ENCODE assay signal across 8 cellular contexts in the genomic region with DNA sequence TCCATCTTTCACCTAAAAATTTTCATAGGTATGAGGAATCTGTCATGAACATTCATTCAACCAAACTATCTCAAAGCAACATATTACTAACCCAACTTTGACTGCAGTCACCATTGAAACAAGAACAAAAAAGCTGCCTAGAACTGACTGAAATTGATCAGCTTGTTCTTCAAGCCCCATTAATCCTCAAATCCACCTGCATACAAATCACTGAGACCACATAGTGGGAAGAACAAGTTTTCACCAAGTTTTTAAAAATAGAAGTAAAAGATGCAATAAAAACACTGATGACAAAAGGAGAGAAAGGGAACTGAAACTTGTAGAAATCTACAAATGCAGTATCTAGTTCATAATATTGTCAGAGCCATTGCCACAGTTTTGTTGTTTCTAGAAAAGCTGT. TPM values are rescaled to one million over a fixed set of nuclear protein-coding genes. Genes with fewer than 3 reads are reported as not detected.
DNase-seq lines count a peak whose midpoint lies in the region; ATAC-seq and TF ChIP-seq lines count a peak whose summit lies in the region.

No MANE protein-coding gene starts in this region.

- H3K4me3 Mint-ChIP-seq in MCF 10A (ENCODE audit: unreplicated experiment) = peak overlapping the region; percentile 43

- dilution Hi-C loops in mammary epithelial cell (cut with HindIII; ENCODE audit: low sequenced_read_pairs) = no loop called here

- H3K4me1 ChIP-seq in mammary epithelial cell (ENCODE audit: insufficient read depth, low read length) = peaks cover under 1% of the 10 kb centered on the region
- peaks cover 79% of the 10 kb centered on the region for H3K4me1 ChIP-seq in upper lobe of right lung
- H3K4me1 ChIP-seq in effector memory CD4-positive, alpha-beta T cell (ENCODE audit: control insufficient read depth, insufficient read depth, low read length, poor library complexity, severe bottlenecking) = no peaks in the 10 kb centered on the region

- DNase-seq in MCF 10A (ENCODE audit: unreplicated experiment) = no peak
- no peak for DNase-seq in mammary epithelial cell
- DNase-seq in fibroblast of villous mesenchyme (ENCODE audit: low read depth) = no peak
- DNase-seq in upper lobe of right lung = no peak
- no peak for DNase-seq in effector memory CD4-positive, alpha-beta T cell
- DNase-seq in NCI-H128 (lab: John Stamatoyannopoulos, UW; ENCODE audit: unreplicated experiment) = no peak
- no peak for DNase-seq in stimulated activated naive CD8-positive, alpha-beta T cell treated with anti-CD3 and anti-CD28 coated beads, Interleukin-15, Interleukin-2, amounts not matched to agents 100 U/mL and 50 U/mL, for 24 hours

- ATAC-seq in HG03432 (IDR thresholded peaks at IDR 0.05; ENCODE audit: unreplicated experiment) (peak; percentile 82), upper lobe of right lung (no peak)
- ATAC-seq in stimulated activated naive CD8-positive, alpha-beta T cell treated with anti-CD3 and anti-CD28 coated beads, Interleukin-15, Interleukin-2, amounts not matched to agents 100 U/mL and 50 U/mL, for 24 hours = no peak

- no peaks in the 10 kb centered on the region for H4K20me1 ChIP-seq in mammary epithelial cell (ENCODE audit: insufficient read depth, low read length)

- peaks cover 6% of the 10 kb centered on the region for H3K79me2 ChIP-seq in mammary epithelial cell (ENCODE audit: insufficient read depth, low read length)

- H3K27ac ChIP-seq in mammary epithelial cell (ENCODE audit: insufficient read depth, low read depth, low read length) = no peak overlapping the region
- peak overlapping the region; percentile 80 for H3K27ac ChIP-seq in upper lobe of right lung
- H3K27ac ChIP-seq in effector memory CD4-positive, alpha-beta T cell (ENCODE audit: insufficient read depth, low read length, poor library complexity, severe bottlenecking) = no peak overlapping the region

- H2AFZ ChIP-seq in mammary epithelial cell (ENCODE audit: low read depth, low read length) = no peak overlapping the region

- no peaks in the 10 kb centered on the region for H3K27me3 Mint-ChIP-seq in MCF 10A (ENCODE audit: insufficient read depth, unreplicated experiment)

- no peak overlapping the region for H3K4me2 ChIP-seq in mammary epithelial cell (ENCODE audit: insufficient read depth, low read depth, low read length)

- BruUV-seq in MCF 10A (replicated peaks; lab: Mats Ljungman, UMichigan) (no TSS peak), mammary epithelial cell (replicated peaks; lab: Mats Ljungman, UMichigan) (no TSS peak)

- no peak overlapping the region for H3K4me3 ChIP-seq in mammary epithelial cell (replicated peaks in 1 of 3; ENCODE audit: insufficient read depth in 1 of 3, low read depth in 2 of 3, low read length in 3 of 3)
- H3K4me3 ChIP-seq in fibroblast of villous mesenchyme (ENCODE audit: low read depth, low read length) = peak overlapping the region; percentile 3
- H3K4me3 ChIP-seq in upper lobe of right lung = peak overlapping the region; percentile 39
- H3K4me3 ChIP-seq in effector memory CD4-positive, alpha-beta T cell (ENCODE audit: insufficient read depth, low read depth, low read length, poor library complexity, severe bottlenecking) = no peak overlapping the region

- H3K36me3 ChIP-seq in mammary epithelial cell (ENCODE audit: insufficient read depth, low read length) = no peaks in the 10 kb centered on the region
- H3K36me3 ChIP-seq in upper lobe of right lung = no peaks in the 10 kb centered on the region
- no peaks in the 10 kb centered on the region for H3K36me3 ChIP-seq in effector memory CD4-positive, alpha-beta T cell (ENCODE audit: control insufficient read depth, insufficient read depth, low read length)

- H3K9me3 ChIP-seq in mammary epithelial cell (replicated peaks; ENCODE audit: insufficient read depth, low read length) = no peaks in the 10 kb centered on the region
- H3K9me3 ChIP-seq in upper lobe of right lung = no peaks in the 10 kb centered on the region
- no peaks in the 10 kb centered on the region for H3K9me3 ChIP-seq in effector memory CD4-positive, alpha-beta T cell (ENCODE audit: control insufficient read depth, low read length)

- POLR2A ChIA-PET in MCF 10A (lab: Yijun Ruan, JAX) = interaction anchor here (0.6 to 6.5 kb wide), 25 partner anchors 7 to 554 kb away, joined by 3 to 86 read pairs (median 4); partner anchors contain the start of genes PSMA5, PSRC1, SARS1 and SORT1

- TF ChIP-seq CTCF in MCF 10A (IDR thresholded peaks at IDR 0.05; ENCODE audit: unreplicated experiment) (no peak), mammary epithelial cell (conservative IDR thresholded peaks at IDR 0.05 in 1 of 2, IDR thresholded peaks at IDR 0.05 in 1 of 2; ENCODE audit: extremely low read depth in 1 of 2, insufficient read depth in 1 of 2, low read depth in 1 of 2, low read length in 2 of 2) (no peak), fibroblast of villous mesenchyme (IDR thresholded peaks at IDR 0.05; ENCODE audit: insufficient read depth, low read depth, low read length) (no peak), upper lobe of right lung (IDR thresholded peaks at IDR 0.05) (no peak)

- H3K27ac Mint-ChIP-seq in MCF 10A (ENCODE audit: low read depth, unreplicated experiment) = peak overlapping the region; percentile 98

- no peaks in the 10 kb centered on the region for H3K9me3 Mint-ChIP-seq in MCF 10A (ENCODE audit: unreplicated experiment)

- peaks cover 8% of the 10 kb centered on the region for H3K36me3 Mint-ChIP-seq in MCF 10A (ENCODE audit: insufficient read depth, unreplicated experiment)

- H3K4me1 Mint-ChIP-seq in MCF 10A (ENCODE audit: insufficient read depth, unreplicated experiment) = peaks cover 60% of the 10 kb centered on the region

- CTCF ChIA-PET in MCF 10A (lab: Yijun Ruan, JAX) (interaction anchor here (0.6 to 5.7 kb wide), 8 partner anchors 12 to 400 kb away, joined by 3 to 29 read pairs (median 4); no protein-coding TSS in a partner anchor), mammary epithelial cell (lab: Charles Lee; ENCODE audit: low non-redundant PET) (interaction anchor here (0.6 kb wide), 1 partner anchor 129 kb away, joined by 3 read pairs; no protein-coding TSS in a partner anchor)

- no peaks in the 10 kb centered on the region for H3K27me3 ChIP-seq in mammary epithelial cell (ENCODE audit: insufficient read depth, low read length)
- no peaks in the 10 kb centered on the region for H3K27me3 ChIP-seq in upper lobe of right lung
- peaks cover 9% of the 10 kb centered on the region for H3K27me3 ChIP-seq in effector memory CD4-positive, alpha-beta T cell (replicated peaks; ENCODE audit: control insufficient read depth, insufficient read depth, low read length, poor library complexity, severe bottlenecking)

- in situ Hi-C loops in mammary epithelial cell (cut with MboI; ENCODE audit: low sequenced_read_pairs in 2 of 2) = loop anchor here in 1 of 2 donors (10.0 kb wide), 2 partner anchors 127 to 197 kb away; no protein-coding TSS in a partner anchor

- intact Hi-C loops in MCF 10A (cut with micrococcal nuclease) = loop anchor here (10.0 kb wide), 1 partner anchor 277 kb away; the partner anchor contains the start of gene ELAPOR1
- intact Hi-C loops in mammary epithelial cell (cut with micrococcal nuclease) = loop anchor here (10.0 kb wide), 1 partner anchor 277 kb away; the partner anchor contains the start of gene ELAPOR1
- intact Hi-C loops in upper lobe of right lung (cut with DNase I) = no loop called here

- no peak overlapping the region for H3K9ac ChIP-seq in mammary epithelial cell (ENCODE audit: insufficient read depth, low read length)

RNA-seq across cellular contexts. Expression of gene SORT1, which starts 6.1 kb away (rescaled TPM):
- 13.3 TPM in 2 replicates for total RNA-seq in MCF 10A (2022)
- total RNA-seq in mammary epithelial cell = 10 to 100 TPM; 24.6 to 41.8 TPM
- polyA plus RNA-seq in mammary epithelial cell = 6.9 TPM
- 53.9 TPM for polyA minus RNA-seq in mammary epithelial cell
- total RNA-seq in fibroblast of villous mesenchyme = 38.4 and 41.9 TPM in 2 replicates
- 183 TPM for total RNA-seq in upper lobe of right lung

RNA-seq across cellular contexts. Expression of gene PSMA5, which starts 34.6 kb away (rescaled TPM):
- total RNA-seq in MCF 10A (2022) (109 and 113 TPM in 2 replicates), mammary epithelial cell (100 to 1,000 TPM in 1 of 2 donors, 10 to 100 TPM in 1; 46.0 to 110 TPM), fibroblast of villous mesenchyme (70.2 and 119 TPM in 2 replicates), upper lobe of right lung (67.8 TPM)
- polyA plus RNA-seq in mammary epithelial cell = 118 TPM
- 65.3 TPM for polyA minus RNA-seq in mammary epithelial cell

Comparison
In these comparisons a context has a peak if more than half of its experiments do, and no peak if none do; other contexts are left out.
1. H3K4me3 ChIP-seq: peak in fibroblast of villous mesenchyme (single experiment) and upper lobe of right lung (single experiment); none in mammary epithelial cell (0 of 3) and effector memory CD4-positive, alpha-beta T cell (single experiment).